ENCODE assay signal across 8 cellular contexts in genomic region chr2:165015052-165015642, GRCh38. TPM values are rescaled to one million over a fixed set of nuclear protein-coding genes. Genes with fewer than 3 reads are reported as not detected.
DNase-seq lines count a peak whose midpoint lies in the region; ATAC-seq, FAIRE-seq and TF ChIP-seq lines count a peak whose summit lies in the region.

No MANE protein-coding gene starts in this region.

- H3K4me3 ChIP-seq in WERI-Rb-1 (ENCODE audit: low read depth, low read length) (no peak overlapping the region), left lung (no peak overlapping the region)

- H3K9me3 ChIP-seq in WERI-Rb-1 (ENCODE audit: severe bottlenecking) (no peaks in the 10 kb centered on the region), left lung (no peaks in the 10 kb centered on the region)

- peak; percentile 73 for FAIRE-seq in GM18507 (lab: Jason Lieb, UNC)

- TF ChIP-seq CTCF in WERI-Rb-1 (IDR thresholded peaks at IDR 0.05; ENCODE audit: low read depth, low read length): peak; percentile 87
- peak; percentile 65 to 89 for TF ChIP-seq CTCF in left lung (IDR thresholded peaks at IDR 0.05)

- in situ Hi-C loops in ACHN (cut with HindIII; ENCODE audit: low pct_ligation_motif_present, low pct_unique_long_range_greater_than_20kb, low sequenced_read_pairs): no loop called here

- intact Hi-C loops in left lung (cut with DNase I): loop anchor here in 1 of 2 donors (10.0 kb wide), 1 partner anchor 190 kb away; the partner anchor contains the start of gene SCN3A

- DNase-seq in ACHN (peak; percentile 78), GM18507 (ENCODE audit: extremely low spot score, insufficient read length, low read depth) (no peak), NCI-H2081 treated with DMSO at 0.1 percent for 48 hours (lab: John Stamatoyannopoulos, UW) (peak; percentile 31), WERI-Rb-1 (peak; percentile 72), cerebellum (ENCODE audit: low spot score) (peak; percentile 54), left lung (peak; percentile 51 to 77)
- DNase-seq in stimulated activated CD8-positive, alpha-beta memory T cell treated with anti-CD3 and anti-CD28 coated beads, Interleukin-15, amount 100 ng/mL, for 1 hour (ENCODE audit: low read depth): peak; percentile 37

- ATAC-seq in HG02973 (IDR thresholded peaks at IDR 0.05; ENCODE audit: unreplicated experiment) (peak; percentile 71), left lung (peak; percentile 91)

- H3K27ac ChIP-seq in WERI-Rb-1 (no peak overlapping the region), left lung (no peak overlapping the region)

- H3K36me3 ChIP-seq in WERI-Rb-1 (no peaks in the 10 kb centered on the region), left lung (no peaks in the 10 kb centered on the region)

- peaks cover 0 to 4% of the 10 kb centered on the region in 2 donors for H3K4me1 ChIP-seq in left lung

- no peaks in the 10 kb centered on the region for H3K27me3 ChIP-seq in WERI-Rb-1 (ENCODE audit: insufficient read depth, low read depth, severe bottlenecking)
- peaks cover 0 to 8% of the 10 kb centered on the region in 2 donors for H3K27me3 ChIP-seq in left lung

RNA-seq across cellular contexts. Expression of gene SLC38A11, which starts 59.8 kb away (rescaled TPM):
- total RNA-seq in cerebellum (4.4 TPM), left lung (under 1 TPM; 0.29 to 0.63 TPM)
